In the genomic region with DNA sequence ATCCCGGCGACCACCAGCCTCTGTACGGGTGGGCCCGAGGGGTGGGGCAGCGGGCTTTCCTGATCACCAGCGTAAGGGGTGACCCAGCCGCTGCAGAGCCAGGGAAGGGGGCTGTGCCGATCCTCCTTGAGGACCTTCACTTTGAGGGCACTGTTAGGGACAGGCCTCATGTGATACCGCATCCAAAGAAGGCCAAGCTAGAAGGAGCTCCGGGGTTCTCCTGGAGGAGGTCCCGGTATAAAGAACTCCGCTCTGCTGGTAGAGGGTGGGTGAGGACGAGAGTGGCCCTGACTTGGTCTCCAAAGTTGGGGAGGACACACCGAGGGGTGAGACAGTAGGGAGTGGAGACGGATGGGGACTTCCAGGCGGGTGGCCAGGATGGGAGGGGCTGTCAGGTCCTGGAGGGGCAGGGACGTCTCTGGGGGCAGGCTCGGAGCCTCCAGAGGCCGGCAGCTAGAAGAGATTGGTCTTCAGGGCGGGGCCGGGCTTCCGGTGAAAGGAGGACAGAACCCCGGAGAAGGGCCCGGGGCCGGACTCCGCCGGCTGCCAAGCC, we compare ENCODE assay signal across 8 cellular contexts. TPM values are rescaled to one million over a fixed set of nuclear protein-coding genes. Genes with fewer than 3 reads are reported as not detected.
A peak's percentile ranks its signal among the peaks of the same experiment; 100 is the strongest.
DNase-seq lines count a peak whose midpoint lies in the region; ATAC-seq and TF ChIP-seq lines count a peak whose summit lies in the region.

No MANE protein-coding gene starts in this region.

- peaks cover 25% of the 10 kb centered on the region for H3K36me3 Mint-ChIP-seq in activated CD8-positive, alpha-beta T cell treated with anti-CD3 and anti-CD28 coated beads, Interleukin-2, amount 10 ng/mL, durations not matched to agents 7 days and 5 days (ENCODE audit: low read depth)

- H3K4me3 ChIP-seq in skeletal muscle cell (ENCODE audit: low read depth, low read length): peak overlapping the region; percentile 36

- peak overlapping the region; percentile 68 for H3K27ac ChIP-seq in C4-2B

- no peaks in the 10 kb centered on the region for H3K9me3 Mint-ChIP-seq in activated CD8-positive, alpha-beta T cell treated with anti-CD3 and anti-CD28 coated beads, Interleukin-2, amount 10 ng/mL, durations not matched to agents 7 days and 5 days (ENCODE audit: insufficient read depth)

- POLR2A ChIA-PET in activated CD8-positive, alpha-beta T cell treated with anti-CD3 and anti-CD28 coated beads, Interleukin-2, amount 10 ng/mL, durations not matched to agents 7 days and 5 days (lab: Charles Lee): no interaction called here
- POLR2A ChIA-PET in HEK293T (lab: Yijun Ruan, JAX): interaction anchor here (5.8 kb wide), 1 partner anchor 15 kb away, joined by 45 read pairs; a partner anchor contains a TSS

- CTCF ChIA-PET in activated CD8-positive, alpha-beta T cell treated with anti-CD3 and anti-CD28 coated beads, Interleukin-2, amount 10 ng/mL, durations not matched to agents 7 days and 5 days (lab: Charles Lee): interaction anchor here (1.4 to 4.0 kb wide), 3 partner anchors 13 to 191 kb away, joined by 5 to 21 read pairs (median 15); a partner anchor contains a TSS
- CTCF ChIA-PET in HEK293T (lab: Yijun Ruan, JAX): no interaction called here

- no peak for TF ChIP-seq CTCF in C4-2B (conservative IDR thresholded peaks at IDR 0.05)

- H3K27me3 Mint-ChIP-seq in activated CD8-positive, alpha-beta T cell treated with anti-CD3 and anti-CD28 coated beads, Interleukin-2, amount 10 ng/mL, durations not matched to agents 7 days and 5 days (ENCODE audit: low read depth): peaks cover 43% of the 10 kb centered on the region

- intact Hi-C loops in left ventricle myocardium superior (cut with micrococcal nuclease): no loop called here

- H3K4me1 Mint-ChIP-seq in activated CD8-positive, alpha-beta T cell treated with anti-CD3 and anti-CD28 coated beads, Interleukin-2, amount 10 ng/mL, durations not matched to agents 7 days and 5 days (ENCODE audit: low read depth): peaks cover 21% of the 10 kb centered on the region

- peak; percentile 38 for DNase-seq in HCEC 1CT
- DNase-seq in activated CD8-positive, alpha-beta T cell treated with anti-CD3 and anti-CD28 coated beads, Interleukin-2, amount 10 ng/mL, durations not matched to agents 7 days and 5 days: no peak
- DNase-seq in left ventricle myocardium superior: peak; percentile 80
- DNase-seq in skeletal muscle cell (ENCODE audit: low read depth): no peak
- DNase-seq in stimulated activated CD8-positive, alpha-beta memory T cell treated with anti-CD3 and anti-CD28 coated beads, Interleukin-4, amount 100 ng/mL, for 48 hours: no peak
- no peak for DNase-seq in HEK293T (ENCODE audit: extremely low spot score)

- peak overlapping the region; percentile 40 for H3K4me3 Mint-ChIP-seq in activated CD8-positive, alpha-beta T cell treated with anti-CD3 and anti-CD28 coated beads, Interleukin-2, amount 10 ng/mL, durations not matched to agents 7 days and 5 days

- no peak overlapping the region for H3K27ac Mint-ChIP-seq in activated CD8-positive, alpha-beta T cell treated with anti-CD3 and anti-CD28 coated beads, Interleukin-2, amount 10 ng/mL, durations not matched to agents 7 days and 5 days

- ATAC-seq in activated CD8-positive, alpha-beta T cell treated with anti-CD3 and anti-CD28 coated beads, Interleukin-2, amount 10 ng/mL, durations not matched to agents 7 days and 5 days: peak; percentile 27
- peak; percentile 51 for ATAC-seq in left ventricle myocardium superior
- no peak for ATAC-seq in GM18858 (IDR thresholded peaks at IDR 0.05; ENCODE audit: unreplicated experiment)

TF ChIP-seq in HEK293T, 16 proteins besides CTCF, POLR2A, EP300 and RAD21:
- TF ChIP-seq TARDBP (IDR thresholded peaks at IDR 0.05) (no peak), FOXK2 (IDR thresholded peaks at IDR 0.05) (no peak), SP1 (IDR thresholded peaks at IDR 0.05) (no peak), SUZ12 (IDR thresholded peaks at IDR 0.05) (no peak), ELF4 (IDR thresholded peaks at IDR 0.05) (no peak), BHLHE40 (IDR thresholded peaks at IDR 0.05; ENCODE audit: borderline replicate concordance) (no peak), FOXM1 (IDR thresholded peaks at IDR 0.05; ENCODE audit: borderline replicate concordance) (no peak), NFRKB (IDR thresholded peaks at IDR 0.05) (no peak), ZNF384 (IDR thresholded peaks at IDR 0.05) (no peak), LEF1 (IDR thresholded peaks at IDR 0.05; ENCODE audit: borderline replicate concordance) (no peak), FOXA1 (IDR thresholded peaks at IDR 0.05) (no peak), L3MBTL2 (conservative IDR thresholded peaks at IDR 0.05) (no peak), CTBP1 (IDR thresholded peaks at IDR 0.05; ENCODE audit: borderline replicate concordance) (no peak), ARNT (IDR thresholded peaks at IDR 0.05) (no peak), HDGF (IDR thresholded peaks at IDR 0.05; ENCODE audit: borderline replicate concordance) (no peak)
- TF ChIP-seq, protein P1, sequence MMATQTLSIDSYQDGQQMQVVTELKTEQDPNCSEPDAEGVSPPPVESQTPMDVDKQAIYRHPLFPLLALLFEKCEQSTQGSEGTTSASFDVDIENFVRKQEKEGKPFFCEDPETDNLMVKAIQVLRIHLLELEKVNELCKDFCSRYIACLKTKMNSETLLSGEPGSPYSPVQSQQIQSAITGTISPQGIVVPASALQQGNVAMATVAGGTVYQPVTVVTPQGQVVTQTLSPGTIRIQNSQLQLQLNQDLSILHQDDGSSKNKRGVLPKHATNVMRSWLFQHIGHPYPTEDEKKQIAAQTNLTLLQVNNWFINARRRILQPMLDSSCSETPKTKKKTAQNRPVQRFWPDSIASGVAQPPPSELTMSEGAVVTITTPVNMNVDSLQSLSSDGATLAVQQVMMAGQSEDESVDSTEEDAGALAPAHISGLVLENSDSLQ (IDR thresholded peaks at IDR 0.05): no peak

RNA-seq across cellular contexts. Expression of a gene that starts 4.6 kb away (rescaled TPM):
- total RNA-seq in activated CD8-positive, alpha-beta T cell treated with anti-CD3 and anti-CD28 coated beads, Interleukin-2, amount 10 ng/mL, durations not matched to agents 7 days and 5 days: not detected
- total RNA-seq in left ventricle myocardium superior: not detected

RNA-seq across cellular contexts. Expression of a gene that starts 14.8 kb away (rescaled TPM):
- total RNA-seq in activated CD8-positive, alpha-beta T cell treated with anti-CD3 and anti-CD28 coated beads, Interleukin-2, amount 10 ng/mL, durations not matched to agents 7 days and 5 days: 100 to 1,000 TPM; 141 to 147 TPM
- total RNA-seq in left ventricle myocardium superior: 136 TPM

RNA-seq across cellular contexts. Expression of a gene that starts 22.8 kb away (rescaled TPM):
- total RNA-seq in activated CD8-positive, alpha-beta T cell treated with anti-CD3 and anti-CD28 coated beads, Interleukin-2, amount 10 ng/mL, durations not matched to agents 7 days and 5 days: not detected
- total RNA-seq in left ventricle myocardium superior: 21.9 TPM

RNA-seq across cellular contexts. Expression of a gene that starts 47.4 kb away (rescaled TPM):
- not detected for total RNA-seq in activated CD8-positive, alpha-beta T cell treated with anti-CD3 and anti-CD28 coated beads, Interleukin-2, amount 10 ng/mL, durations not matched to agents 7 days and 5 days
- 0.50 TPM for total RNA-seq in left ventricle myocardium superior

Comparison
In these comparisons a context has a peak if more than half of its experiments do, and no peak if none do; other contexts are left out.
1. DNase-seq: peak in HCEC 1CT (single experiment) and left ventricle myocardium superior (single experiment); none in activated CD8-positive, alpha-beta T cell treated with anti-CD3 and anti-CD28 coated beads, Interleukin-2, amount 10 ng/mL, durations not matched to agents 7 days and 5 days (single experiment), skeletal muscle cell (single experiment), stimulated activated CD8-positive, alpha-beta memory T cell treated with anti-CD3 and anti-CD28 coated beads, Interleukin-4, amount 100 ng/mL, for 48 hours (single experiment) and HEK293T (single experiment).
2. RNA of a gene that starts 22.8 kb away (total RNA-seq): 21.9 TPM in left ventricle myocardium superior (single experiment); not detected in activated CD8-positive, alpha-beta T cell treated with anti-CD3 and anti-CD28 coated beads, Interleukin-2, amount 10 ng/mL, durations not matched to agents 7 days and 5 days; every median in the first group is over 10 times any median in the second.